ENCODE assay signal across 8 cellular contexts in genomic region chr3:137946341-137946973, GRCh38.
DNase-seq lines count a peak whose midpoint lies in the region; TF ChIP-seq lines count a peak whose summit lies in the region.

No MANE protein-coding gene starts in this region.

- no peaks in the 10 kb centered on the region for H4K20me1 ChIP-seq in osteoblast (ENCODE audit: insufficient read depth, low read length)

- H2AFZ ChIP-seq in osteoblast (ENCODE audit: low read length), result peak overlapping the region; percentile 27

- H3K4me2 ChIP-seq in osteoblast (ENCODE audit: insufficient read depth, low read length), result no peak overlapping the region

- TF ChIP-seq CTCF in fibroblast of mammary gland (conservative IDR thresholded peaks at IDR 0.05; ENCODE audit: control insufficient read depth, insufficient read depth, low read depth, low read length), result peak; percentile 61
- TF ChIP-seq CTCF in osteoblast (IDR thresholded peaks at IDR 0.05; ENCODE audit: extremely low read depth, low read depth, low read length), result peak; percentile 71
- peak; percentile 38 to 52 (median 44) for TF ChIP-seq CTCF in uterus (IDR thresholded peaks at IDR 0.05)

- H3K27me3 ChIP-seq in osteoblast (ENCODE audit: insufficient read depth, low read length) (no peaks in the 10 kb centered on the region), uterus (no peaks in the 10 kb centered on the region)

- H3K4me1 ChIP-seq in osteoblast (ENCODE audit: insufficient read depth, low read length) (no peaks in the 10 kb centered on the region), uterus (no peaks in the 10 kb centered on the region)

- intact Hi-C loops in uterus (cut with DNase I; ENCODE audit: low total_unique reads), result no loop called here

- DNase-seq in activated gamma-delta T cell treated with Interleukin-2 at 50 U/mL for 16 hours (peak; percentile 26), activated gamma-delta T cell (lab: John Stamatoyannopoulos, UW) (no peak), HuH-7 (ENCODE audit: low spot score) (peak; percentile 42), NOMO-1 treated with dmso at 0.1 percent for 144 hours (lab: John Stamatoyannopoulos, UW; ENCODE audit: unreplicated experiment) (peak; percentile 2), fibroblast of mammary gland (ENCODE audit: low read depth) (peak; percentile 71), osteoblast (ENCODE audit: insufficient read length, low spot score, missing footprints) (no peak), uterus (peak; percentile 18 to 34)
- peak; percentile 47 for DNase-seq in activated CD8-positive, alpha-beta memory T cell treated with anti-CD3 and anti-CD28 coated beads, Interleukin-2, amount 50 U/mL, for 4 hours

- H3K9me3 ChIP-seq in osteoblast (ENCODE audit: low read depth, low read length) (no peaks in the 10 kb centered on the region), uterus (no peaks in the 10 kb centered on the region)

- H3K36me3 ChIP-seq in osteoblast (ENCODE audit: insufficient read depth, low read length) (no peaks in the 10 kb centered on the region), uterus (no peaks in the 10 kb centered on the region)

- no peak overlapping the region for H3K27ac ChIP-seq in osteoblast (ENCODE audit: low read depth, low read length)
- H3K27ac ChIP-seq in uterus, result no peak overlapping the region

- no peak for TF ChIP-seq POLR2A in uterus (IDR thresholded peaks at IDR 0.05)

- no peaks in the 10 kb centered on the region for H3K79me2 ChIP-seq in osteoblast (ENCODE audit: insufficient read depth, low read length)

- H3K4me3 ChIP-seq in fibroblast of mammary gland (ENCODE audit: control insufficient read depth, low read depth, low read length) (no peak overlapping the region), osteoblast (ENCODE audit: insufficient read depth, low read length) (no peak overlapping the region), uterus (no peak overlapping the region)

Comparison
In these comparisons a context has a peak if more than half of its experiments do, and no peak if none do; other contexts are left out.
1. DNase-seq: peak in activated gamma-delta T cell treated with Interleukin-2 at 50 U/mL for 16 hours (single experiment), HuH-7 (single experiment), NOMO-1 treated with dmso at 0.1 percent for 144 hours (single experiment), activated CD8-positive, alpha-beta memory T cell treated with anti-CD3 and anti-CD28 coated beads, Interleukin-2, amount 50 U/mL, for 4 hours (single experiment), fibroblast of mammary gland (single experiment) and uterus (2 of 2); none in activated gamma-delta T cell (single experiment) and osteoblast (single experiment).
2. Peak in every context shown above with its lines, with median percentiles within 50 percentile points of each other: CTCF ChIP-seq.